Comparison of ENCODE assay signal across 16 cellular contexts in genomic region chr3:188369526-188369925, GRCh38.
"Had no signal": no experiment of that assay in that cellular context is flagged by ENCODE, and none has a peak within 500 bp of the region (broad histone marks: within the 10 kb centered on the region; RNA-seq: fewer than 3 reads in every experiment).

No MANE protein-coding gene starts in this region.

- ATAC-seq: naive thymus-derived CD8-positive, alpha-beta T cell; sciatic nerve had no signal

- H3K9me3 ChIP-seq: ascending aorta, testis had no signal

- H3K27ac ChIP-seq: ascending aorta, testis had no signal

- H3K4me1 ChIP-seq: testis had no signal

- H3K4me3 ChIP-seq: ascending aorta, testis had no signal

- H3K4me3 Mint-ChIP-seq: naive thymus-derived CD8-positive, alpha-beta T cell; stimulated activated naive CD8-positive, alpha-beta T cell treated with anti-CD3 and anti-CD28 coated beads, Interleukin-15, Interleukin-2, amounts not matched to agents 100 ng/mL and 50 ng/mL, for 24 hours had no signal

- H3K27ac Mint-ChIP-seq: stimulated activated naive CD8-positive, alpha-beta T cell treated with anti-CD3 and anti-CD28 coated beads, Interleukin-15, Interleukin-2, amounts not matched to agents 100 ng/mL and 50 ng/mL, for 24 hours had no signal

- DNase-seq: activated CD4-positive, alpha-beta T cell treated with anti-CD3 and anti-CD28 coated beads for 1 hour; activated CD4-positive, alpha-beta T cell treated with anti-CD3 and anti-CD28 coated beads, Interleukin-2, amount 50 U/mL, for 48 hours; activated gamma-delta T cell; activated T-cell treated with anti-CD3 and anti-CD28 coated beads, Interleukin-2, amount 50 U/mL, for 48 hours; hypothalamus; kidney glomerular epithelial cell; midbrain; naive thymus-derived CD8-positive, alpha-beta T cell; occipital lobe; stimulated activated CD4-positive, alpha-beta T cell treated with anti-CD3 and anti-CD28 coated beads, Interleukin-12 subunit alpha, Interleukin-12 subunit beta, amount 100 ng/mL, for 4 hours; stimulated activated CD4-positive, alpha-beta T cell treated with anti-CD3 and anti-CD28 coated beads, Interleukin-2, amount 100 ng/mL, for 48 hours; testis had no signal

- H3K9me3 Mint-ChIP-seq: stimulated activated naive CD8-positive, alpha-beta T cell treated with anti-CD3 and anti-CD28 coated beads, Interleukin-15, Interleukin-2, amounts not matched to agents 100 ng/mL and 50 ng/mL, for 24 hours had no signal

- H3K27me3 Mint-ChIP-seq: naive thymus-derived CD8-positive, alpha-beta T cell; progenitor cell of endocrine pancreas; stimulated activated naive CD8-positive, alpha-beta T cell treated with anti-CD3 and anti-CD28 coated beads, Interleukin-15, Interleukin-2, amounts not matched to agents 100 ng/mL and 50 ng/mL, for 24 hours had no signal

- H3K36me3 ChIP-seq: ascending aorta had no signal
